14 cellular contexts compared by ENCODE assay signal in the genomic region with DNA sequence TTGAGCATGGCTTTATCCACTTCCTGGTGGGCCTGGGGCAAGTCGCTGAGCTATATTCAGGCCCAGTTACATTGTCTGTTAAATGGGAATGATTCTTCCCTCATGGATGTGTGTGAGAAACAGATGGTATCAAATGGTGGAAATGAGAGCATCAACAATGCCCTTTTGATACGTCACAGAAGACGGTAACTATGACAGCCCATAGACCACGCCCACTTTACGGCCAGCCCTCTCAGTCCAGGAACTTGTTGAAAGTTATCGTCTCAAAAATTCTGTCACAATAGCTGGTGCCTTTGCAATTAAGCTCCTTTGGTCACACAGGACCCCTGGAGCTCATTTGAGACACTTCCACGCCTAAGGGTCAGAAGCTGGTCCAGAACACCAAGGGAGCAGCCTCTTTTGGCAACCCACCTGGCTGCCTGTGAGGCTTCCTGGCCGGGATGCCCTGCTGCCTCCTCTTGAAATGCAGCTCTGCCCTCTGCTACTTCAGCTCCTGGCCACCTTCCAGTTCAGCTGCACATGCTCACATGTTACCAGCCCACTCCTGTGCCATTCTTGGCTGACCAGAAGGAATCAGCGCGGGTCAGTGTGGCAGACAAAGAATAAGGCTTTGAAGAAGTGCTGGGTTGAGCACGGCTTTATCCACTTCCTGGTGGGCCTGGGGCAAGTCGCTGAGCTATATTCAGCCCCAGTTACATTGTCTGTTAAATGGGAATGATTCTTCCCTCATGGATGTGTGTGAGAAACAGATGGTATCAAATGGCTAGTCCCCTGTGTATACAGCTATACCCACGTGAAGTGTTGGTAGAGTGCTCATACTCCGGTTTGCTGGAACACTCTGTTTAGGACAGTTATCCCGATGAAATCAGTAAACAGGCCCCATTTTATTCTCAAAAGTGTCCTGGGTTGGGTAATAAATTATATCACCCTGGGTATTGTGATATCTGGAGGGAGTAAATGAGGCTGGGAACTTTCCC.
DNase-seq lines count a peak whose midpoint lies in the region; ATAC-seq and TF ChIP-seq lines count a peak whose summit lies in the region.
"Had no signal": no experiment of that assay in that cellular context is flagged by ENCODE, and none has a peak within 500 bp of the region (broad histone marks: within the 10 kb centered on the region; RNA-seq: fewer than 3 reads in every experiment).

No MANE protein-coding gene starts in this region.

- no peak for TF ChIP-seq CTCF in left lung (IDR thresholded peaks at IDR 0.05)
- TF ChIP-seq CTCF in thyroid gland (IDR thresholded peaks at IDR 0.05): no peak

- no peaks in the 10 kb centered on the region for H3K36me3 ChIP-seq in left lung
- no peaks in the 10 kb centered on the region for H3K36me3 ChIP-seq in thyroid gland
- H3K36me3 ChIP-seq: brain microvascular endothelial cell had no signal

- intact Hi-C loops in left lung (cut with DNase I): no loop called here
- intact Hi-C loops in thyroid gland (cut with DNase I): no loop called here

- H3K27me3 ChIP-seq in left lung (no peaks in the 10 kb centered on the region), thyroid gland (no peaks in the 10 kb centered on the region)
- H3K27me3 ChIP-seq: brain microvascular endothelial cell had no signal

- H3K9me3 ChIP-seq in left lung (peaks cover 0 to 5% of the 10 kb centered on the region in 2 donors), thyroid gland (no peaks in the 10 kb centered on the region)

- H3K4me3 ChIP-seq in left lung (no peak overlapping the region), thyroid gland (replicated peaks in 1 of 3) (no peak overlapping the region)

- no peak for TF ChIP-seq POLR2A in thyroid gland (IDR thresholded peaks at IDR 0.05)

- H3K27ac ChIP-seq in left lung: no peak overlapping the region
- H3K27ac ChIP-seq in thyroid gland: peak overlapping the region; percentile 27 to 52 (median 37)
- H3K27ac ChIP-seq: brain microvascular endothelial cell, VCaP had no signal

- WGBS in thyroid gland, 2 donors: 48 to 50% methylated on average over 15 of the region's 15 CpGs

- no peaks in the 10 kb centered on the region for H3K4me1 ChIP-seq in left lung
- H3K4me1 ChIP-seq in thyroid gland: peaks cover 7 to 16% of the 10 kb centered on the region in 2 donors

- DNase-seq in NCI-H1105 treated with DMSO at 0.1 percent for 48 hours (lab: John Stamatoyannopoulos, UW) (peak; percentile 13), NCI-H1105 (lab: John Stamatoyannopoulos, UW) (no peak), cerebellar cortex (ENCODE audit: low spot score) (peak; percentile 9), left lung (peak in 1 of 2 donors; percentile 46), thyroid gland (peak; percentile 98 to 99)
- DNase-seq in stimulated activated CD4-positive, alpha-beta T cell treated with anti-CD3 and anti-CD28 coated beads, Interleukin-2, amount 100 ng/mL, for 24 hours: no peak
- DNase-seq: brain microvascular endothelial cell; CD4-positive, alpha-beta T cell; NCI-H345; retina; stimulated activated CD4-positive, alpha-beta T cell treated with anti-CD3 and anti-CD28 coated beads, Interleukin-4, amount 100 ng/mL, for 1 hour had no signal

- ATAC-seq in left lung (peak; percentile 57), HG03442 (IDR thresholded peaks at IDR 0.05; ENCODE audit: unreplicated experiment) (no peak), HG02610 (IDR thresholded peaks at IDR 0.05; ENCODE audit: unreplicated experiment) (no peak)

Comparison
In these comparisons a context has a peak if more than half of its experiments do, and no peak if none do; other contexts are left out.
1. DNase-seq: peak in NCI-H1105 treated with DMSO at 0.1 percent for 48 hours (single experiment), cerebellar cortex (single experiment) and thyroid gland (2 of 2); none in NCI-H1105 (single experiment) and stimulated activated CD4-positive, alpha-beta T cell treated with anti-CD3 and anti-CD28 coated beads, Interleukin-2, amount 100 ng/mL, for 24 hours (0 of 2).
2. H3K27ac ChIP-seq: peak in thyroid gland (3 of 3); none in left lung (0 of 2).